Comparison of ENCODE assay signal across 1 cellular context in the genomic region with DNA sequence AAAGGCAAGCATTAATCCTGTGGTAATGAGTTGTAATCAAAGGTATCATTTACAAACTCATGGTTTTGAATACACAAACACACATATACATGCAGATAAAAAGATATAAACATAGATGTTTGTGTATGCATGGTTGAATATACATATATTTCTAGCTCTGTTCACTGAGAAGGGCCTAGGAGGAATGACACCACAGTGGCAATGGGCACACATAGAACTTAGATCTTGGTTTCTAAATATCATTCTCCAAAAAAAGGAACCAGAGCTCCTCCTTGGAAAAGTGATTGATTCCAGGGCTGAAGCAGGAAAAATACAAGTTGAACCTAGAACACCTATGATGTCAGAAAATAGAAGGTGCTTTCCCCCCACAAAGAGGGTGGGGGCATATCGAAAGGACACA.
TF ChIP-seq lines count a peak whose summit lies in the region.

No MANE protein-coding gene starts in this region.

TF ChIP-seq in HepG2, 621 proteins besides CTCF, POLR2A, EP300 and RAD21:
- TF ChIP-seq ZNF605 (CRISPR knock-in tag; IDR thresholded peaks at IDR 0.05) (0 out of 2 replicates have a peak, but pooled peaks have one; percentile 57), NR2C2 (CRISPR knock-in tag; IDR thresholded peaks at IDR 0.05; ENCODE audit: borderline replicate concordance) (no peak)
